ENCODE assay signal across 27 cellular contexts in the genomic region with DNA sequence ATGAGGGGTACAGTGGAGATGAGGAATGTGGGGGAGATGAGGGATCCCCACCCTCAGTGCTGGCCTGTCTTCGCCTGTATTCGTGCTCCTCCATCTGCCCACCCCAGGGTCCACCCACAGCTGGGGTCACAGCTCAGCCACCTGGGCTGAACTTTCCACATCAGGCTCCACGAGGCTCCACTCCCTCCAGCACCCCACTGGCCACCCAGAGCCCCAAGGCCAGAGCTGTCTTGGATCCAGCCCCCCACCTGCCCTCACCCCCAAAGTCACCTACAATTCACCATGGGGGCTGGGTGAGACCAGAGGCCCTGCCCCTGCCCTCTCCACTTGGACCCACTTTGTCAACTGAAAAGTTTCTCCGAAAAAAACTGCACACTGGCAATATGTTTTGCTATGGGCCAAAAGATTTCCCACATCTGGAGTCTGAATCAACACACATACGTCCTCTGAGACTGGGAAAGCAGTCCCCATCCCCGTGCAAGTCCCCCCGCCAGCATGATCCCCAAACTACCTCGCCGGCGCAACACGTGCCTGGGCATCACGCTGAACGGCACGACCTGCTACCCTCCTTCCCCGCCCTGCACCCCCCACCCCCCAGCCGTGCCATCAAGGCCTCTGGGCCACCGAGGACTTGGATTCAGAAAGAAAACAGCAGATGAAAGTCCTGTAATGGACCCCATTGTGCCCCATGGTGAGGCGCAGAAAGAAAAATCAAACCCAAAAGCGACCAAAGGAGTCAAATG. TPM values are rescaled to one million over a fixed set of nuclear protein-coding genes. Genes with fewer than 3 reads are reported as not detected.
"Had no signal": no experiment of that assay in that cellular context is flagged by ENCODE, and none has a peak within 500 bp of the region (broad histone marks: within the 10 kb centered on the region; RNA-seq: fewer than 3 reads in every experiment).

No MANE protein-coding gene starts in this region.

- DNase-seq: activated CD4-positive, alpha-beta memory T cell treated with anti-CD3 and anti-CD28 coated beads for 36 hours; activated CD4-positive, alpha-beta T cell treated with anti-CD3 and anti-CD28 coated beads, Interleukin-2, amount 10 ng/mL, durations not matched to agents 24 days and 14 days; activated CD4-positive, CD25-positive, alpha-beta regulatory T cell treated with anti-CD3 and anti-CD28 coated beads, Interleukin-2, amount 50 U/mL, for 72 hours; activated CD8-positive, alpha-beta memory T cell treated with anti-CD3 and anti-CD28 coated beads, Interleukin-2, amount 50 U/mL, for 4 hours; activated gamma-delta T cell; activated naive CD4-positive, alpha-beta T cell treated with anti-CD3 and anti-CD28 coated beads, Interleukin-2, amount 10 ng/mL, durations not matched to agents 7 days and 5 days; activated naive CD8-positive, alpha-beta T cell treated with anti-CD3 and anti-CD28 coated beads, Interleukin-2, amount 10 ng/mL, durations not matched to agents 7 days and 5 days; activated T-cell treated with anti-CD3 and anti-CD28 coated beads, Interleukin-2, amount 50 U/mL, for 1 hour; endodermal cell; heart right ventricle; left lung; naive B cell; nephron progenitor cell; pancreas; psoas muscle; stimulated activated CD4-positive, alpha-beta T cell treated with anti-CD3 and anti-CD28 coated beads, Interleukin-4, amount 100 ng/mL, for 1 hour; stimulated activated naive CD8-positive, alpha-beta T cell treated with anti-CD3 and anti-CD28 coated beads, Interleukin-15, amount 100 ng/mL, for 72 hours; substantia nigra; SW 1271; T-helper 17 cell; T1000; thyroid gland; upper lobe of left lung had no signal

- H3K27me3 ChIP-seq: ascending aorta, cardiac muscle cell, pancreas, thyroid gland, upper lobe of left lung had no signal

- H3K9me3 ChIP-seq: left lung, pancreas, psoas muscle, thyroid gland, upper lobe of left lung had no signal

- H3K36me3 ChIP-seq: ascending aorta, cardiac muscle cell, heart right ventricle, left lung, pancreas, thyroid gland, upper lobe of left lung had no signal

- ATAC-seq: esophagus mucosa; left lung; pancreas; stimulated activated naive CD8-positive, alpha-beta T cell treated with anti-CD3 and anti-CD28 coated beads, Interleukin-15, amount 100 ng/mL, for 72 hours; T-helper 17 cell had no signal

- FAIRE-seq: pancreas had no signal

- H3K4me1 ChIP-seq: ascending aorta, heart right ventricle, left lung, pancreas, psoas muscle, thyroid gland, upper lobe of left lung had no signal

- H3K4me3 ChIP-seq: ascending aorta, cardiac muscle cell, heart right ventricle, left lung, pancreas, psoas muscle, thyroid gland, upper lobe of left lung had no signal

- H3K27ac ChIP-seq: ascending aorta, cardiac muscle cell, heart right ventricle, left lung, pancreas, psoas muscle, thyroid gland, upper lobe of left lung had no signal

RNA-seq across cellular contexts. Expression of gene GAL, which starts 16.7 kb away (rescaled TPM):
- total RNA-seq: activated naive CD8-positive, alpha-beta T cell treated with anti-CD3 and anti-CD28 coated beads, Interleukin-2, amount 10 ng/mL, durations not matched to agents 7 days and 5 days; ascending aorta; cerebellum; T-helper 17 cell had no signal
